ENCODE assay signal across 13 cellular contexts in the genomic region with DNA sequence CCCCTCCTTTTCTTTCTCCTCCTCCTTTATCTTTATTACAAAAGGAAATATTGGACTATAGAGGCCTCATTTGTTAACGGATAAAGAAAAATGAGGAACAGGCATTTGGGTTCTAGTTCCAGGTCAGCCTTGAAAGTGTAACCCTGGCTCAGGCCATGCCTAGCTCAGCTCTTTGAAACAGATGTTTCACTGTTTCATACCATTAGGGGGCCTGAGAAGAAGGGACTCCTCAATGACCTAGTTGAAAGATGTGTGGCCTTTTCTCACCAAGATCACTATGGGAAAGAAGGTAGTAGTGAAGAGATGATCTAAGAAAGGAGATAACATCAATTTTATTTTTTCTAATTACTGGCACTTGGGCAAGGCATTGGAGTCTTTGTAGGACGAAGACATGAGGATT.
A peak's percentile ranks its signal among the peaks of the same experiment; 100 is the strongest.
DNase-seq lines count a peak whose midpoint lies in the region; ATAC-seq, FAIRE-seq and TF ChIP-seq lines count a peak whose summit lies in the region.
"Had no signal": no experiment of that assay in that cellular context is flagged by ENCODE, and none has a peak within 500 bp of the region (broad histone marks: within the 10 kb centered on the region; RNA-seq: fewer than 3 reads in every experiment).

No MANE protein-coding gene starts in this region.

- H2AFZ ChIP-seq in HCT116 (ENCODE audit: low read depth, low read length, poor library complexity, severe bottlenecking) (no peak overlapping the region), GM12878 (ENCODE audit: control insufficient read depth, low read depth, low read length) (no peak overlapping the region)

- intact Hi-C loops in HCT116 (cut with micrococcal nuclease) = no loop called here
- intact Hi-C loops in GM12878 (cut with micrococcal nuclease; ENCODE audit: unreplicated experiment) = no loop called here

- TF ChIP-seq RAD21 in HCT116 (IDR thresholded peaks at IDR 0.05; ENCODE audit: low read depth) (no peak), GM12878 (IDR thresholded peaks at IDR 0.05; ENCODE audit: insufficient read depth, low read depth, low read length) (no peak)

- no peak overlapping the region for H4K8ac ChIP-seq in mesendoderm (ENCODE audit: low read depth, low read length)

- no peak overlapping the region for H2BK5ac ChIP-seq in mesendoderm (ENCODE audit: low read length)

- no peaks in the 10 kb centered on the region for H3K36me3 Mint-ChIP-seq in naive thymus-derived CD8-positive, alpha-beta T cell
- H3K36me3 Mint-ChIP-seq: CD4-positive, alpha-beta memory T cell; IgD-negative memory B cell had no signal

- H3K9ac ChIP-seq in HCT116 (ENCODE audit: low read length) (no peak overlapping the region), GM12878 (ENCODE audit: control insufficient read depth, insufficient read depth, low read length) (no peak overlapping the region), mesendoderm (ENCODE audit: low read length) (no peak overlapping the region)

- H3K4me2 ChIP-seq in HCT116 (ENCODE audit: low read length) (no peak overlapping the region), GM12878 (ENCODE audit: control insufficient read depth, insufficient read depth) (no peak overlapping the region), mesendoderm (ENCODE audit: low read length) (no peak overlapping the region)
- H3K4me2 ChIP-seq: A549 had no signal

- TF ChIP-seq POLR2A in HCT116 (IDR thresholded peaks at IDR 0.05; ENCODE audit: borderline replicate concordance, extremely low read depth, insufficient read depth, insufficient read length) (no peak), GM12878 (IDR thresholded peaks at IDR 0.05; ENCODE audit: low read depth, low read length) (no peak)

- no peaks in the 10 kb centered on the region for H3K9me2 ChIP-seq in HCT116 (ENCODE audit: insufficient read depth)

- ATAC-seq in HCT116 (peak; percentile 65; the same call in 1 of the 2 replicates), GM12878 (peak; percentile 47; the same call in 2 of the 3 replicates), HG03039 (IDR thresholded peaks at IDR 0.05; ENCODE audit: unreplicated experiment) (no peak)
- ATAC-seq in naive thymus-derived CD8-positive, alpha-beta T cell = no peak

- 44% methylated on average over 2 of the region's 2 CpGs for WGBS in GM12878 (ENCODE audit: insufficient coverage, insufficient replicate concordance, low lambda C conversion rate, missing lambda C conversion rate)
- WGBS in mesendoderm (ENCODE audit: extremely low coverage, insufficient coverage, low lambda C conversion rate) = no CpG with 5 or more reads among the region's 2 CpGs

- H3K4me1 ChIP-seq in HCT116 (ENCODE audit: control insufficient read depth in 1 of 2, insufficient read depth in 2 of 2, low read length in 2 of 2) (no peaks in the 10 kb centered on the region), GM12878 (ENCODE audit: control insufficient read depth, insufficient read depth, low read length) (no peaks in the 10 kb centered on the region), mesendoderm (ENCODE audit: control insufficient read depth, low read depth, low read length) (no peaks in the 10 kb centered on the region)
- H3K4me1 ChIP-seq: A549, BE2C had no signal

- TF ChIP-seq EP300 in GM12878 (IDR thresholded peaks at IDR 0.05; ENCODE audit: borderline replicate concordance in 1 of 2, control insufficient read depth in 1 of 2, low read depth in 2 of 2, low read length in 2 of 2) = no peak

- H3K36me3 ChIP-seq in HCT116 (ENCODE audit: control insufficient read depth in 1 of 2, insufficient read depth in 2 of 2, low read length in 2 of 2) (no peaks in the 10 kb centered on the region), GM12878 (ENCODE audit: control insufficient read depth in 2 of 2, insufficient read depth in 2 of 2, low read length in 1 of 2) (no peaks in the 10 kb centered on the region), mesendoderm (ENCODE audit: control insufficient read depth, insufficient read depth, low read length) (no peaks in the 10 kb centered on the region)
- H3K36me3 ChIP-seq: BE2C had no signal

- DNase-seq in HCT116 (ENCODE audit: low read depth, low spot score) (no peak), GM12878 (ENCODE audit: low read depth, low spot score) (no peak), mesendoderm (peak; percentile 28), HuH-7 (ENCODE audit: low spot score) (no peak)
- DNase-seq in naive thymus-derived CD8-positive, alpha-beta T cell = no peak
- DNase-seq: BE2C; CD4-positive, alpha-beta memory T cell; DMS79 had no signal

- H2BK15ac ChIP-seq in mesendoderm (replicated peaks; ENCODE audit: low read depth) = no peak overlapping the region

- POLR2A ChIA-PET in HCT116 (lab: Charles Lee) = no interaction called here
- POLR2A ChIA-PET in GM12878 (lab: Charles Lee) = no interaction called here
- POLR2A ChIA-PET in naive thymus-derived CD8-positive, alpha-beta T cell (lab: Charles Lee) = no interaction called here

- no peak overlapping the region for H2AK5ac ChIP-seq in mesendoderm (ENCODE audit: low read length)

- BruUV-seq in HCT116 (replicated peaks; lab: Mats Ljungman, UMichigan) = no TSS peak
- BruUV-seq in GM12878 (replicated peaks; lab: Mats Ljungman, UMichigan) = no TSS peak

- no peak overlapping the region for H3K18ac ChIP-seq in mesendoderm (ENCODE audit: low read length)

- no peaks in the 10 kb centered on the region for H3K79me2 ChIP-seq in HCT116 (ENCODE audit: insufficient read depth, low read length)
- H3K79me2 ChIP-seq in GM12878 (ENCODE audit: control insufficient read depth, insufficient read depth, low read length) = no peaks in the 10 kb centered on the region
- H3K79me2 ChIP-seq in mesendoderm (ENCODE audit: control insufficient read depth, insufficient read depth, low read length) = no peaks in the 10 kb centered on the region

- in situ Hi-C loops in GM12878 (cut with MboI) = no loop called here

- no peaks in the 10 kb centered on the region for H3K79me1 ChIP-seq in mesendoderm (ENCODE audit: low read length)

- no peaks in the 10 kb centered on the region for H3K9me3 ChIP-seq in HCT116 (ENCODE audit: control insufficient read depth in 1 of 2, insufficient read depth in 1 of 2, low read depth in 1 of 2, low read length in 2 of 2)
- no peaks in the 10 kb centered on the region for H3K9me3 ChIP-seq in GM12878 (replicated peaks; ENCODE audit: control insufficient read depth, insufficient read depth, low read length)
- H3K9me3 ChIP-seq: A549, BE2C had no signal

- CTCF ChIA-PET in HCT116 (lab: Charles Lee) = no interaction called here
- CTCF ChIA-PET in GM12878 (lab: Yijun Ruan, JAX) = interaction anchor here (1.2 kb wide), 1 partner anchor 14 kb away, joined by 3 read pairs; no protein-coding TSS in a partner anchor

- no peak for FAIRE-seq in GM12878 (lab: Jason Lieb, UNC)
- FAIRE-seq: A549, H1 had no signal

- RAD21 ChIA-PET in HCT116 (lab: Charles Lee; ENCODE audit: low non-redundant PET in 1 of 2, low total read pairs in 2 of 2, uncharacterized antibody in 2 of 2, unreplicated experiment in 2 of 2) (no interaction called here), GM12878 (lab: Charles Lee; ENCODE audit: unreplicated experiment) (no interaction called here)

- H3K4ac ChIP-seq in mesendoderm (ENCODE audit: low read depth, low read length) = no peak overlapping the region

- H3K9me3 Mint-ChIP-seq in naive thymus-derived CD8-positive, alpha-beta T cell = peaks cover 0 to 6% (median 0%) of the 10 kb centered on the region in 9 donors

- H3K4me1 Mint-ChIP-seq in naive thymus-derived CD8-positive, alpha-beta T cell = no peaks in the 10 kb centered on the region
- H3K4me1 Mint-ChIP-seq: IgD-negative memory B cell had no signal

- no peak overlapping the region for H4K5ac ChIP-seq in mesendoderm (ENCODE audit: low read length)

- H2BK120ac ChIP-seq in mesendoderm (ENCODE audit: low read depth, low read length) = no peak overlapping the region

- H3K27me3 ChIP-seq in HCT116 (ENCODE audit: insufficient read depth, low read length) = no peaks in the 10 kb centered on the region
- no peaks in the 10 kb centered on the region for H3K27me3 ChIP-seq in GM12878 (replicated peaks in 1 of 2; ENCODE audit: control insufficient read depth in 2 of 2, insufficient read depth in 2 of 2, low read length in 1 of 2)
- no peaks in the 10 kb centered on the region for H3K27me3 ChIP-seq in mesendoderm (ENCODE audit: insufficient read depth, low read length, poor library complexity)
- H3K27me3 ChIP-seq: BE2C had no signal

- no peak overlapping the region for H3K27ac Mint-ChIP-seq in naive thymus-derived CD8-positive, alpha-beta T cell
- H3K27ac Mint-ChIP-seq: CD4-positive, alpha-beta memory T cell; IgD-negative memory B cell had no signal

- H3K4me3 Mint-ChIP-seq in naive thymus-derived CD8-positive, alpha-beta T cell = no peak overlapping the region
- H3K4me3 Mint-ChIP-seq: CD4-positive, alpha-beta memory T cell; IgD-negative memory B cell had no signal

- H3K27me3 Mint-ChIP-seq in naive thymus-derived CD8-positive, alpha-beta T cell = peaks cover 0 to 5% (median 1%) of the 10 kb centered on the region in 5 donors
- H3K27me3 Mint-ChIP-seq: IgD-negative memory B cell had no signal

- no peak overlapping the region for H3K27ac ChIP-seq in HCT116 (ENCODE audit: low read depth, low read length)
- no peak overlapping the region for H3K27ac ChIP-seq in GM12878 (ENCODE audit: control insufficient read depth, insufficient read depth)
- no peak overlapping the region for H3K27ac ChIP-seq in mesendoderm (ENCODE audit: low read depth, low read length)
- H3K27ac ChIP-seq: A549, C4-2B had no signal

- H4K20me1 ChIP-seq in HCT116 (ENCODE audit: insufficient read depth) = no peaks in the 10 kb centered on the region
- H4K20me1 ChIP-seq in GM12878 (ENCODE audit: control insufficient read depth, insufficient read depth) = no peaks in the 10 kb centered on the region

- SMC1A ChIA-PET in GM12878 (lab: Charles Lee; ENCODE audit: uncharacterized antibody, unreplicated experiment) = no interaction called here

- no peak for TF ChIP-seq CTCF in HCT116 (IDR thresholded peaks at IDR 0.05 in 2 of 3, conservative IDR thresholded peaks at IDR 0.05 in 1 of 3; ENCODE audit: borderline replicate concordance in 1 of 3, insufficient read depth in 1 of 3, low read depth in 2 of 3, low read length in 2 of 3)
- no peak for TF ChIP-seq CTCF in GM12878 (IDR thresholded peaks at IDR 0.05 in 2 of 3, conservative IDR thresholded peaks at IDR 0.05 in 1 of 3; ENCODE audit: control insufficient read depth in 2 of 3, extremely low read depth in 1 of 3, insufficient read depth in 1 of 3, low read depth in 3 of 3, low read length in 3 of 3)

- H3K23ac ChIP-seq in mesendoderm (ENCODE audit: low read length) = no peak overlapping the region

- no peak overlapping the region for H3K56ac ChIP-seq in mesendoderm (ENCODE audit: low read length)

- H3K4me3 ChIP-seq in HCT116 (replicated peaks in 1 of 2; ENCODE audit: low read depth in 1 of 2, low read length in 2 of 2) (no peak overlapping the region), GM12878 (no peak overlapping the region), mesendoderm (ENCODE audit: low read length) (no peak overlapping the region)
- H3K4me3 ChIP-seq: A549 had no signal

TF ChIP-seq in GM12878, 131 proteins besides CTCF, POLR2A, EP300 and RAD21 (continues in another document):
- TF ChIP-seq HDAC2 (IDR thresholded peaks at IDR 0.05) = no peak
- no peak for TF ChIP-seq RELA (IDR thresholded peaks at IDR 0.05; ENCODE audit: borderline replicate concordance, partially characterized antibody)
- TF ChIP-seq STAT1 (conservative IDR thresholded peaks at IDR 0.05) = no peak

Comparison
In these comparisons a context has a peak if more than half of its experiments do, and no peak if none do; other contexts are left out.
1. ATAC-seq: peak in HCT116 (single experiment) and GM12878 (single experiment); none in naive thymus-derived CD8-positive, alpha-beta T cell (0 of 2) and HG03039 (single experiment).